Comparison of ENCODE assay signal across 15 cellular contexts in genomic region chr3:54967586-54968244, GRCh38. TPM values are rescaled to one million over a fixed set of nuclear protein-coding genes. Genes with fewer than 3 reads are reported as not detected.
DNase-seq lines count a peak whose midpoint lies in the region; ATAC-seq and TF ChIP-seq lines count a peak whose summit lies in the region.
"Had no signal": no experiment of that assay in that cellular context is flagged by ENCODE, and none has a peak within 500 bp of the region (broad histone marks: within the 10 kb centered on the region; RNA-seq: fewer than 3 reads in every experiment).

No MANE protein-coding gene starts in this region.

- in situ Hi-C loops in mammary epithelial cell (cut with MboI; ENCODE audit: low sequenced_read_pairs in 2 of 2), result no loop called here

- H3K27ac Mint-ChIP-seq in GM23338, result peak overlapping the region; percentile 15; the same call in 1 of the 2 replicates

- 47 to 53% (median 52%) methylated on average over 4 of the region's 4 CpGs for WGBS in spleen, 5 donors
- 84% methylated on average over 3 of the region's 4 CpGs for WGBS in mammary epithelial cell (ENCODE audit: low coverage, missing lambda C conversion rate)

- no peak for TF ChIP-seq CTCF in GM23338 (conservative IDR thresholded peaks at IDR 0.05; ENCODE audit: low read depth in 2 of 2)
- no peak for TF ChIP-seq CTCF in spleen (IDR thresholded peaks at IDR 0.05 in 8 of 11, conservative IDR thresholded peaks at IDR 0.05 in 3 of 11)
- no peak for TF ChIP-seq CTCF in mammary epithelial cell (conservative IDR thresholded peaks at IDR 0.05 in 1 of 2, IDR thresholded peaks at IDR 0.05 in 1 of 2; ENCODE audit: extremely low read depth in 1 of 2, insufficient read depth in 1 of 2, low read depth in 1 of 2, low read length in 2 of 2)

- no peaks in the 10 kb centered on the region for H3K36me3 Mint-ChIP-seq in GM23338 (ENCODE audit: low read depth)

- H3K4me1 ChIP-seq in GM23338 (ENCODE audit: insufficient read depth) (peaks cover 5% of the 10 kb centered on the region; the same call in 1 of the 2 replicates), spleen (peaks cover 0 to 38% (median 17%) of the 10 kb centered on the region in 6 donors), mammary epithelial cell (ENCODE audit: insufficient read depth, low read length) (no peaks in the 10 kb centered on the region)

- H3K9me3 ChIP-seq in spleen (no peaks in the 10 kb centered on the region), mammary epithelial cell (replicated peaks; ENCODE audit: insufficient read depth, low read length) (no peaks in the 10 kb centered on the region)

- no peaks in the 10 kb centered on the region for H3F3A ChIP-seq in GM23338 (replicated peaks; ENCODE audit: low read depth)

- DNase-seq in GM23338 (ENCODE audit: low spot score), result no peak
- DNase-seq in SKM-1 (lab: John Stamatoyannopoulos, UW; ENCODE audit: unreplicated experiment), result peak; percentile 93
- DNase-seq in hepatic stellate cell (ENCODE audit: low spot score), result peak; percentile 36
- no peak for DNase-seq in spleen
- DNase-seq in mammary epithelial cell, result no peak
- no peak for DNase-seq in head of caudate nucleus
- DNase-seq in AML-193 (lab: John Stamatoyannopoulos, UW), result no peak
- no peak for DNase-seq in NCI-H510A treated with DMSO at 0.1 percent for 48 hours (lab: John Stamatoyannopoulos, UW)
- DNase-seq: activated naive CD4-positive, alpha-beta T cell treated with Interleukin-2 at 50 U/mL for 16 hours; central memory CD4-positive, alpha-beta T cell; NCI-H1436 treated with DMSO at 0.1 percent for 48 hours; NCI-H526 treated with DMSO at 0.1 percent for 48 hours; retina; stimulated activated naive CD8-positive, alpha-beta T cell treated with anti-CD3 and anti-CD28 coated beads, Interleukin-15, Interleukin-2, amounts not matched to agents 100 U/mL and 50 U/mL, for 24 hours had no signal

- no peaks in the 10 kb centered on the region for H3K79me2 ChIP-seq in GM23338 (replicated peaks; ENCODE audit: insufficient read depth)
- no peaks in the 10 kb centered on the region for H3K79me2 ChIP-seq in mammary epithelial cell (ENCODE audit: insufficient read depth, low read length)

- no peak for ATAC-seq in GM23338
- ATAC-seq: stimulated activated naive CD8-positive, alpha-beta T cell treated with anti-CD3 and anti-CD28 coated beads, Interleukin-15, Interleukin-2, amounts not matched to agents 100 U/mL and 50 U/mL, for 24 hours had no signal

- H3K27me3 ChIP-seq in GM23338 (ENCODE audit: insufficient read depth) (no peaks in the 10 kb centered on the region), spleen (replicated peaks in 1 of 7) (no peaks in the 10 kb centered on the region), mammary epithelial cell (ENCODE audit: insufficient read depth, low read length) (no peaks in the 10 kb centered on the region)

- no peaks in the 10 kb centered on the region for H3K9me2 ChIP-seq in GM23338 (ENCODE audit: insufficient read depth)

- no peak overlapping the region for H3K4me3 Mint-ChIP-seq in GM23338

- H3K9ac ChIP-seq in mammary epithelial cell (ENCODE audit: insufficient read depth, low read length), result no peak overlapping the region

- no peak overlapping the region for H3K4me3 ChIP-seq in GM23338
- H3K4me3 ChIP-seq in spleen, result no peak overlapping the region
- no peak overlapping the region for H3K4me3 ChIP-seq in mammary epithelial cell (replicated peaks in 1 of 3; ENCODE audit: insufficient read depth in 1 of 3, low read depth in 2 of 3, low read length in 3 of 3)

- H3K9me3 Mint-ChIP-seq in GM23338, result no peaks in the 10 kb centered on the region

- H3K4me1 Mint-ChIP-seq in GM23338, result peaks cover 13% of the 10 kb centered on the region

- H4K20me1 ChIP-seq in GM23338 (replicated peaks; ENCODE audit: insufficient read depth), result 0 out of 2 replicates have a peak, but pooled peaks cover 2% of the 10 kb centered on the region
- no peaks in the 10 kb centered on the region for H4K20me1 ChIP-seq in mammary epithelial cell (ENCODE audit: insufficient read depth, low read length)

- no peak for TF ChIP-seq POLR2A in spleen (IDR thresholded peaks at IDR 0.05)

- no peak overlapping the region for H2AFZ ChIP-seq in GM23338
- H2AFZ ChIP-seq in mammary epithelial cell (ENCODE audit: low read depth, low read length), result no peak overlapping the region

- H3K4me2 ChIP-seq in GM23338, result no peak overlapping the region
- H3K4me2 ChIP-seq in mammary epithelial cell (ENCODE audit: insufficient read depth, low read depth, low read length), result no peak overlapping the region

- H3K36me3 ChIP-seq in GM23338 (ENCODE audit: insufficient read depth), result no peaks in the 10 kb centered on the region
- H3K36me3 ChIP-seq in spleen, result no peaks in the 10 kb centered on the region
- H3K36me3 ChIP-seq in mammary epithelial cell (ENCODE audit: insufficient read depth, low read length), result no peaks in the 10 kb centered on the region

- dilution Hi-C loops in mammary epithelial cell (cut with HindIII; ENCODE audit: low sequenced_read_pairs), result no loop called here

- H3K27ac ChIP-seq in GM23338 (ENCODE audit: low read depth), result no peak overlapping the region
- H3K27ac ChIP-seq in spleen, result peak overlapping the region in 6 of 8 donors; percentile 38 to 59 (median 44)
- H3K27ac ChIP-seq in mammary epithelial cell (ENCODE audit: insufficient read depth, low read depth, low read length), result no peak overlapping the region

- intact Hi-C loops in spleen (cut with DNase I; ENCODE audit: low total_unique reads) (no loop called here), mammary epithelial cell (cut with micrococcal nuclease) (no loop called here), head of caudate nucleus (cut with DNase I) (no loop called here)

- no peaks in the 10 kb centered on the region for H3K27me3 Mint-ChIP-seq in GM23338 (ENCODE audit: insufficient read depth, low read depth, poor library complexity)

- BruUV-seq in mammary epithelial cell (replicated peaks; lab: Mats Ljungman, UMichigan), result no TSS peak

- CTCF ChIA-PET in mammary epithelial cell (lab: Charles Lee; ENCODE audit: low non-redundant PET), result interaction anchor here (0.6 kb wide), 1 partner anchor 1284 kb away, joined by 3 read pairs; no protein-coding TSS in a partner anchor

TF ChIP-seq in GM23338, 12 proteins besides CTCF, POLR2A, EP300 and RAD21:
- TF ChIP-seq POLR2AphosphoS5 (IDR thresholded peaks at IDR 0.05; ENCODE audit: low read depth) (no peak), NANOG (IDR thresholded peaks at IDR 0.05; ENCODE audit: borderline replicate concordance) (no peak), EZH2phosphoT487 (IDR thresholded peaks at IDR 0.05; ENCODE audit: unreplicated experiment) (no peak), STAT1 (IDR thresholded peaks at IDR 0.05; ENCODE audit: unreplicated experiment) (no peak), JUNB (IDR thresholded peaks at IDR 0.05; ENCODE audit: unreplicated experiment) (no peak)

RNA-seq across cellular contexts. Expression of gene LRTM1, which starts 39.9 kb away (rescaled TPM):
- total RNA-seq in GM23338 (2014; rRNA removed; shearing (Covaris generic)), result not detected in 2 replicates
- 0.47 TPM in 1 of 2 replicates, not detected in the other for polyA plus RNA-seq in GM23338 (2016; fragmentation: Nextera tagmentation; extraction: Ambion mirVana)
- total RNA-seq in spleen, result 10 to 100 TPM in 1 of 7 donors, 1 to 10 TPM in 6; 4.3 to 14.0 (median 6.9) TPM
- 10 to 100 TPM in 1 of 3 donors, 1 to 10 TPM in 2; 1.6 to 14.1 (median 4.0) TPM for polyA plus RNA-seq in spleen
- total RNA-seq in mammary epithelial cell, result not detected
- not detected for polyA plus RNA-seq in mammary epithelial cell
- polyA minus RNA-seq in mammary epithelial cell, result not detected
- total RNA-seq: epithelial cell of proximal tubule had no signal

Comparison
In these comparisons a context has a peak if more than half of its experiments do, and no peak if none do; other contexts are left out.
1. DNase-seq: peak in SKM-1 (single experiment) and hepatic stellate cell (single experiment); none in GM23338 (single experiment), spleen (single experiment), mammary epithelial cell (single experiment), head of caudate nucleus (0 of 42), AML-193 (0 of 2) and NCI-H510A treated with DMSO at 0.1 percent for 48 hours (single experiment).
2. H3K27ac ChIP-seq: peak in spleen (6 of 8); none in GM23338 (single experiment) and mammary epithelial cell (single experiment).